In the genomic region with DNA sequence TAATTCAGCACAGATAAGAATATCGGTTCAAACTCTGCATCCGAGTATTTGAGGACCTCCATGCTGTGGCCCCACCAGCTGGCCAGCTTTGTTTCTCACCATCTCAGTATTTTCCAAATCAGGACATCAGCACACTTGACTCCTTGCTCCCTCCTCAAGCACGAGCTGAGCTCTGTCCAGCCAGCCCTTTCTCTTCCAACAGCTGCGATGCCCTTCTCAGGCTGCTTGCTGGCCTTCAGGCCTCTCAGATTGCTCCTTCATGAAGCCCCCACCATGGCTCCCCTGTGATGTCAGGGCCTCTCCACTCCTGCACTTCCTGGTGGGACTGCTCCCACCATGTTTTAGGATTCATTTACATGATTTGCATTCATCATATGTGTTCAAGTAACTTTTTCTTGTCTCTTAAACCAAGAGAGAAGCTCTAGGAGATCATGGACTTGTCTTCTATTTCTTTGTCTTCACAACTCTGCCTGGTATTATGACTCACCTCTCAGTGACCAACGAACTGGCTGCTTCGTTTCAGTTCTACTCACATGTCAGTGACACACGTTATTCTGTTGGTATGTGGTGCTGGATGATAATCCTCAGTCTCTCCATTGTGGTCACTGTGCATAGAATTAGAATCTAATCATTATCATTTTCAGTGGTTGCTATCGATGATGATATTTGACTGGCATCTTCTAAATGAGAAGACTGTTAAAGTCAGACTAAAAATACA, we compare ENCODE assay signal across 18 cellular contexts.
A peak's percentile ranks its signal among the peaks of the same experiment; 100 is the strongest.
DNase-seq lines count a peak whose midpoint lies in the region; ATAC-seq and TF ChIP-seq lines count a peak whose summit lies in the region.
"Had no signal": no experiment of that assay in that cellular context is flagged by ENCODE, and none has a peak within 500 bp of the region (broad histone marks: within the 10 kb centered on the region; RNA-seq: fewer than 3 reads in every experiment).

No MANE protein-coding gene starts in this region.

- intact Hi-C loops in CD8-positive, alpha-beta T cell (cut with DNase I, micrococcal nuclease), result loop anchor here (5.0 to 10.0 kb wide), 2 partner anchors 419 to 429 kb away; no protein-coding TSS in a partner anchor
- intact Hi-C loops in sciatic nerve (cut with DNase I), result no loop called here
- intact Hi-C loops in Right ventricle myocardium superior (cut with DNase I), result no loop called here

- H3K4me1 Mint-ChIP-seq in CD8-positive, alpha-beta T cell (ENCODE audit: low read depth), result no peaks in the 10 kb centered on the region
- H3K4me1 Mint-ChIP-seq: CD4-positive, CD25-positive, alpha-beta regulatory T cell; WTC11 had no signal

- H3K4me3 ChIP-seq in choroid plexus epithelial cell (ENCODE audit: low read depth, low read length), result no peak overlapping the region
- no peak overlapping the region for H3K4me3 ChIP-seq in CD8-positive, alpha-beta T cell (ENCODE audit: low read depth, low read length)
- H3K4me3 ChIP-seq: coronary artery, gastroesophageal sphincter had no signal

- H3K36me3 ChIP-seq in CD8-positive, alpha-beta T cell (ENCODE audit: insufficient read depth, low read length), result no peaks in the 10 kb centered on the region
- H3K36me3 ChIP-seq: gastroesophageal sphincter had no signal

- H3K9me3 ChIP-seq in CD8-positive, alpha-beta T cell (ENCODE audit: low read length), result no peaks in the 10 kb centered on the region
- H3K9me3 ChIP-seq: gastroesophageal sphincter had no signal

- H3K27me3 ChIP-seq in CD8-positive, alpha-beta T cell (ENCODE audit: insufficient read depth, low read length), result no peaks in the 10 kb centered on the region
- H3K27me3 ChIP-seq: gastroesophageal sphincter had no signal

- no peaks in the 10 kb centered on the region for H3K4me1 ChIP-seq in CD8-positive, alpha-beta T cell (ENCODE audit: insufficient read depth, low read length)
- H3K4me1 ChIP-seq: gastroesophageal sphincter had no signal

- ATAC-seq in CD8-positive, alpha-beta T cell, result no peak
- ATAC-seq in GM19035 (IDR thresholded peaks at IDR 0.05; ENCODE audit: unreplicated experiment) (no peak), sciatic nerve (no peak), Right ventricle myocardium superior (ENCODE audit: poor library complexity) (no peak)
- ATAC-seq: gastroesophageal sphincter, WTC11 had no signal

- no peak overlapping the region for H3K27ac Mint-ChIP-seq in CD8-positive, alpha-beta T cell
- H3K27ac Mint-ChIP-seq: activated naive CD8-positive, alpha-beta T cell; CD4-positive, CD25-positive, alpha-beta regulatory T cell; stimulated activated naive CD8-positive, alpha-beta T cell treated with anti-CD3 and anti-CD28 coated beads, Interleukin-15, Interleukin-2, amounts not matched to agents 100 ng/mL and 50 ng/mL, for 24 hours; WTC11 had no signal

- no peak overlapping the region for H3K4me3 Mint-ChIP-seq in CD8-positive, alpha-beta T cell
- H3K4me3 Mint-ChIP-seq: activated naive CD8-positive, alpha-beta T cell; CD4-positive, CD25-positive, alpha-beta regulatory T cell; stimulated activated naive CD8-positive, alpha-beta T cell treated with anti-CD3 and anti-CD28 coated beads, Interleukin-15, Interleukin-2, amounts not matched to agents 100 ng/mL and 50 ng/mL, for 24 hours; WTC11 had no signal

- no peak overlapping the region for H3K27ac ChIP-seq in CD8-positive, alpha-beta T cell (ENCODE audit: low read depth, low read length)
- H3K27ac ChIP-seq: coronary artery, gastroesophageal sphincter had no signal

- DNase-seq in Daoy (ENCODE audit: low read depth), result peak; percentile 51
- peak; percentile 86 for DNase-seq in M059J (ENCODE audit: low read depth)
- DNase-seq in choroid plexus epithelial cell (ENCODE audit: low read depth), result peak; percentile 65
- peak; percentile 84 for DNase-seq in non-pigmented ciliary epithelial cell (ENCODE audit: low read depth)
- no peak for DNase-seq in CD8-positive, alpha-beta T cell
- no peak for DNase-seq in sciatic nerve (ENCODE audit: low spot score)
- no peak for DNase-seq in Right ventricle myocardium superior
- DNase-seq: activated CD8-positive, alpha-beta memory T cell treated with anti-CD3 and anti-CD28 coated beads, Interleukin-2, amount 50 U/mL, for 4 hours; CD4-positive, CD25-positive, alpha-beta regulatory T cell; islet precursor cell; Karpas-422; NCI-H2081 treated with DMSO at 0.1 percent for 48 hours had no signal

- CTCF ChIA-PET in CD8-positive, alpha-beta T cell (lab: Charles Lee), result no interaction called here

- no peaks in the 10 kb centered on the region for H3K9me3 Mint-ChIP-seq in CD8-positive, alpha-beta T cell
- H3K9me3 Mint-ChIP-seq: WTC11 had no signal

- H3K36me3 Mint-ChIP-seq in CD8-positive, alpha-beta T cell, result no peaks in the 10 kb centered on the region
- H3K36me3 Mint-ChIP-seq: activated naive CD8-positive, alpha-beta T cell; CD4-positive, CD25-positive, alpha-beta regulatory T cell; WTC11 had no signal

- TF ChIP-seq CTCF in choroid plexus epithelial cell (conservative IDR thresholded peaks at IDR 0.05; ENCODE audit: low read depth, low read length), result no peak
- TF ChIP-seq CTCF in CD8-positive, alpha-beta T cell (IDR thresholded peaks at IDR 0.05), result no peak

- H3K27me3 Mint-ChIP-seq in CD8-positive, alpha-beta T cell (ENCODE audit: low read depth), result no peaks in the 10 kb centered on the region
- H3K27me3 Mint-ChIP-seq: activated naive CD8-positive, alpha-beta T cell; CD4-positive, CD25-positive, alpha-beta regulatory T cell had no signal

- POLR2A ChIA-PET in CD8-positive, alpha-beta T cell (lab: Charles Lee), result no interaction called here

Comparison
In these comparisons a context has a peak if more than half of its experiments do, and no peak if none do; other contexts are left out.
1. DNase-seq: peak in Daoy (single experiment), M059J (single experiment), choroid plexus epithelial cell (single experiment) and non-pigmented ciliary epithelial cell (single experiment); none in CD8-positive, alpha-beta T cell (0 of 7), sciatic nerve (single experiment) and Right ventricle myocardium superior (single experiment).
2. intact Hi-C loops: an anchor here in CD8-positive, alpha-beta T cell (5.0 to 10.0 kb wide); none called in sciatic nerve and Right ventricle myocardium superior.